1 cellular context compared by ENCODE assay signal in the genomic region with DNA sequence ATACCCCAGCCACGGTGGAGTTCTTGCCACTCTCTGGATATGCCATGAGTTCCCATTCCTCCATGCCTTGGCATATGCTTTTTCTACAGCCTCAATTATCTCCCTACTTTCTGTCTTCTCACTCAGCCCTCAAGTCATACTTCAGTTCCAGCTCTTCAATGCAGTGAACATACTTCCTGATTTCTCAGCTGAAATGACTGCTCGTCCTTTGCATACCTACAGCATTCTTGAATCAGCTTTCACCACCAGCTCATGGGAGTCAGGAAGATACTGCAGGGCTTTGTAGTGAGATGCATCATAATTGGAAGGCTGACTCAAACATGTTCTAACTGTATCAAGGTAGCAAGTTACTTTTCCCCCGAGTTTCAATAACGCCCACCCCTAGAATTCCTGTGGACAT.
TF ChIP-seq lines count a peak whose summit lies in the region.

No MANE protein-coding gene starts in this region.

TF ChIP-seq in IMR-90, 13 proteins besides CTCF, POLR2A, EP300 and RAD21 (continued from another document):
- TF ChIP-seq MAFK (IDR thresholded peaks at IDR 0.05; ENCODE audit: low read depth, low read length) = no peak; the same call in 1 of the 2 replicates
- no peak for TF ChIP-seq MXI1 (IDR thresholded peaks at IDR 0.05; ENCODE audit: borderline replicate concordance, low read depth, low read length)
- no peak for TF ChIP-seq SMC3 (IDR thresholded peaks at IDR 0.05; ENCODE audit: low read depth, low read length)
- TF ChIP-seq RFX5 (IDR thresholded peaks at IDR 0.05; ENCODE audit: low read depth, low read length) = no peak
- TF ChIP-seq CHD1 (IDR thresholded peaks at IDR 0.05; ENCODE audit: low read depth, low read length) = no peak
- no peak for TF ChIP-seq RCOR1 (IDR thresholded peaks at IDR 0.05; ENCODE audit: insufficient replicate concordance, low read length)
- no peak for TF ChIP-seq CEBPB (IDR thresholded peaks at IDR 0.05; ENCODE audit: low read depth, low read length)
- TF ChIP-seq, protein P1, sequence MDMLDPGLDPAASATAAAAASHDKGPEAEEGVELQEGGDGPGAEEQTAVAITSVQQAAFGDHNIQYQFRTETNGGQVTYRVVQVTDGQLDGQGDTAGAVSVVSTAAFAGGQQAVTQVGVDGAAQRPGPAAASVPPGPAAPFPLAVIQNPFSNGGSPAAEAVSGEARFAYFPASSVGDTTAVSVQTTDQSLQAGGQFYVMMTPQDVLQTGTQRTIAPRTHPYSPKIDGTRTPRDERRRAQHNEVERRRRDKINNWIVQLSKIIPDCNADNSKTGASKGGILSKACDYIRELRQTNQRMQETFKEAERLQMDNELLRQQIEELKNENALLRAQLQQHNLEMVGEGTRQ (IDR thresholded peaks at IDR 0.05; ENCODE audit: low read depth, low read length) = no peak
- no peak for TF ChIP-seq MAZ (IDR thresholded peaks at IDR 0.05; ENCODE audit: borderline replicate concordance, low read depth, low read length)
- TF ChIP-seq BHLHE40 (IDR thresholded peaks at IDR 0.05; ENCODE audit: low read depth, low read length) = no peak
